In genomic region chr19:34733826-34734600, GRCh38 we compare ENCODE assay signal across 8 cellular contexts. TPM values are rescaled to one million over a fixed set of nuclear protein-coding genes. Genes with fewer than 3 reads are reported as not detected.
DNase-seq lines count a peak whose midpoint lies in the region; ATAC-seq and TF ChIP-seq lines count a peak whose summit lies in the region.

TSS of gene ZNF181 (plus strand) at chr19:34734243. CDS start at chr19:34735038, 795 bp downstream.

- H3K4me1 Mint-ChIP-seq in CD4-positive, alpha-beta T cell (ENCODE audit: low read depth) = peaks cover 34% of the 10 kb centered on the region
- peaks cover 22% of the 10 kb centered on the region for H3K4me1 Mint-ChIP-seq in activated CD8-positive, alpha-beta T cell treated with anti-CD3 and anti-CD28 coated beads, Interleukin-2, amount 10 ng/mL, durations not matched to agents 7 days and 5 days (ENCODE audit: low read depth)

- ATAC-seq in CD4-positive, alpha-beta T cell (ENCODE audit: poor library complexity) = peak; percentile 84
- ATAC-seq in GM19452 (IDR thresholded peaks at IDR 0.05; ENCODE audit: unreplicated experiment) = peak; percentile 77
- ATAC-seq in HG03575 (IDR thresholded peaks at IDR 0.05; ENCODE audit: extremely low read depth, insufficient number of reproducible peaks, low FRiP score, unreplicated experiment) = peak; percentile 49
- ATAC-seq in activated CD8-positive, alpha-beta T cell treated with anti-CD3 and anti-CD28 coated beads, Interleukin-2, amount 10 ng/mL, durations not matched to agents 7 days and 5 days = peak; percentile 91

- no peaks in the 10 kb centered on the region for H3K27me3 ChIP-seq in CD4-positive, alpha-beta T cell (ENCODE audit: control insufficient read depth, insufficient read depth, low read length)

- peak; percentile 64 to 78 (median 72) for DNase-seq in CD4-positive, alpha-beta T cell
- DNase-seq in NCI-H82 (lab: John Stamatoyannopoulos, UW) (peak; percentile 91), medulla oblongata (ENCODE audit: extremely low spot score) (peak; percentile 95)
- DNase-seq in activated CD8-positive, alpha-beta T cell treated with anti-CD3 and anti-CD28 coated beads, Interleukin-2, amount 10 ng/mL, durations not matched to agents 7 days and 5 days = peak; percentile 90
- DNase-seq in effector CD4-positive, alpha-beta T cell = peak; percentile 72
- DNase-seq in stimulated activated CD4-positive, alpha-beta T cell treated with anti-CD3 and anti-CD28 coated beads, TNF-alpha, amount 100 ng/mL, for 48 hours (ENCODE audit: low read depth in 3 of 3) = peak; percentile 57 to 75 (median 72)

- POLR2A ChIA-PET in CD4-positive, alpha-beta T cell (lab: Charles Lee) = interaction anchor here (0.7 to 1.8 kb wide), 6 partner anchors 38 to 281 kb away, joined by 4 to 18 read pairs (median 6); partner anchors contain the start of genes ZNF30 and ZNF302
- POLR2A ChIA-PET in activated CD8-positive, alpha-beta T cell treated with anti-CD3 and anti-CD28 coated beads, Interleukin-2, amount 10 ng/mL, durations not matched to agents 7 days and 5 days (lab: Charles Lee) = interaction anchor here (0.5 to 1.0 kb wide), 4 partner anchors 38 to 61 kb away, joined by 3 to 4 read pairs (median 3); partner anchors contain the start of genes ZNF302 and ZNF599

- CTCF ChIA-PET in CD4-positive, alpha-beta T cell (lab: Charles Lee) = interaction anchor here (1.3 kb wide), 1 partner anchor 57 kb away, joined by 4 read pairs; the partner anchor contains the start of genes SCGB2B2 and ZNF302
- CTCF ChIA-PET in activated CD8-positive, alpha-beta T cell treated with anti-CD3 and anti-CD28 coated beads, Interleukin-2, amount 10 ng/mL, durations not matched to agents 7 days and 5 days (lab: Charles Lee) = interaction anchor here (0.6 to 1.9 kb wide), 4 partner anchors 33 to 280 kb away, joined by 3 to 4 read pairs (median 3); partner anchors contain the start of gene ZNF302

- H3K9me3 ChIP-seq in CD4-positive, alpha-beta T cell (ENCODE audit: control insufficient read depth, low read length) = peaks cover 6% of the 10 kb centered on the region

- no peak for TF ChIP-seq CTCF in CD4-positive, alpha-beta T cell (IDR thresholded peaks at IDR 0.05)

- peaks cover 6% of the 10 kb centered on the region for H3K9me3 Mint-ChIP-seq in CD4-positive, alpha-beta T cell
- H3K9me3 Mint-ChIP-seq in activated CD8-positive, alpha-beta T cell treated with anti-CD3 and anti-CD28 coated beads, Interleukin-2, amount 10 ng/mL, durations not matched to agents 7 days and 5 days (ENCODE audit: insufficient read depth) = peaks cover 4% of the 10 kb centered on the region

- no peaks in the 10 kb centered on the region for H3K27me3 Mint-ChIP-seq in CD4-positive, alpha-beta T cell
- H3K27me3 Mint-ChIP-seq in activated CD8-positive, alpha-beta T cell treated with anti-CD3 and anti-CD28 coated beads, Interleukin-2, amount 10 ng/mL, durations not matched to agents 7 days and 5 days (ENCODE audit: low read depth) = no peaks in the 10 kb centered on the region

- peaks cover 56% of the 10 kb centered on the region for H3K36me3 Mint-ChIP-seq in CD4-positive, alpha-beta T cell (ENCODE audit: low read depth)
- H3K36me3 Mint-ChIP-seq in activated CD8-positive, alpha-beta T cell treated with anti-CD3 and anti-CD28 coated beads, Interleukin-2, amount 10 ng/mL, durations not matched to agents 7 days and 5 days (ENCODE audit: low read depth) = peaks cover 22% of the 10 kb centered on the region

- intact Hi-C loops in CD4-positive, alpha-beta T cell (cut with DNase I, micrococcal nuclease) = loop anchor here (1.0 to 5.0 kb wide), 4 partner anchors 39 to 278 kb away; partner anchors contain the start of genes SCGB2B2 (in 2 of the 2), ZNF302 (in 2 of the 2) and ZNF599 (in 2 of the 2)

- peak within 1 kb of the TSS; percentile 96 for H3K4me3 Mint-ChIP-seq in CD4-positive, alpha-beta T cell
- peak within 1 kb of the TSS; percentile 78 for H3K4me3 Mint-ChIP-seq in activated CD8-positive, alpha-beta T cell treated with anti-CD3 and anti-CD28 coated beads, Interleukin-2, amount 10 ng/mL, durations not matched to agents 7 days and 5 days

- H3K27ac ChIP-seq in CD4-positive, alpha-beta T cell (ENCODE audit: low read depth, low read length) = peak within 1 kb of the TSS; percentile 91

- peak within 1 kb of the TSS; percentile 92 for H3K27ac Mint-ChIP-seq in CD4-positive, alpha-beta T cell
- peak within 1 kb of the TSS; percentile 87 for H3K27ac Mint-ChIP-seq in activated CD8-positive, alpha-beta T cell treated with anti-CD3 and anti-CD28 coated beads, Interleukin-2, amount 10 ng/mL, durations not matched to agents 7 days and 5 days

RNA-seq across cellular contexts. Expression of gene ZNF181, which starts in this region (rescaled TPM):
- total RNA-seq in CD4-positive, alpha-beta T cell = 1 to 10 TPM; 2.0 to 2.9 TPM
- 1 to 10 TPM; 3.8 to 4.1 TPM for total RNA-seq in activated CD8-positive, alpha-beta T cell treated with anti-CD3 and anti-CD28 coated beads, Interleukin-2, amount 10 ng/mL, durations not matched to agents 7 days and 5 days

Comparison
In these comparisons a context has a peak if more than half of its experiments do, and no peak if none do; other contexts are left out.
1. Peak in every context shown above with its lines: DNase-seq, ATAC-seq and H3K27ac ChIP-seq.